Comparison of ENCODE assay signal across 8 cellular contexts in the genomic region with DNA sequence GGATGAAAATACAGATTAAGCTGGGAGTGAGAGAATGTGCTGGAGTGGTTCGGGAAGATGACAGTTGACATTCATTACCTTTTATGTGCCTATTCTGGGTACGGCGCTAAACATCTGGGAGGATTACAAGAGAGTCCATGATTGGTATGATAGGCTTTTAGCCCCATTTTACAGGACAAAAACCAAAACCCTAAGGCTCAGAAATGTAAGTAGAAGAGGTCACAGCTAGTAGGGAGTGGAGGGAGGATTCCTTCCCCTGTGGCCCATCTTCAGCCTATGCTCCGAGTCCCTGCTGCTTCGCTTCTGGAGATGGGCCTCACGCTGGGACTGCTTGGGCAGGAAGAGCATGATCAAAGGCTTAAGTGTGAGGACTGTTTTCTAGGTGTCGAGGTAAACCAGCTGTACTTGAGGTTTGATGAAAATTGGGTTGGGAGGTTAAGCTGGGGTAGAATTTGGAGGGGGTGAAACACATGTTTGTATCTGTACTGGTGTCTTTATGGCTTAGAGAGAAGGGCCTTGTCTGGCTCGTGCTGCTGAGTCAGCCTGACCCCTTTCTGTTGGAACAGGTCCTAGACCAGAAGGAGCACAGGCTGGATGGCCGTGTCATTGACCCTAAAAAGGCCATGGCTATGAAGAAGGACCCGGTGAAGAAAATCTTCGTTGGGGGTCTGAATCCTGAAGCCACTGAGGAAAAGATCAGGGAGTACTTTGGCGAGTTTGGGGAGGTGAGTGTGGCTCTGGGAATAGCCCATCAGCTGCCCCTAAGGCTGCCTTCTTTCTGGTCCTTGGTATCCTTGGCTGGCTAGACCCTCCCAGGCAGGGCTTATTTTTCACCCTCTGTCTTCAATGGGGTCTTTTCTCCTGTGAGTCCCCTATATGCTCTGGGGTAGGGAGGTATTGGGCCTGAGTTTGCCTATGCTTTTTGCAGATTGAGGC. TPM values are rescaled to one million over a fixed set of nuclear protein-coding genes. Genes with fewer than 3 reads are reported as not detected.
A peak's percentile ranks its signal among the peaks of the same experiment; 100 is the strongest.
DNase-seq lines count a peak whose midpoint lies in the region; ATAC-seq and TF ChIP-seq lines count a peak whose summit lies in the region.

No MANE protein-coding gene starts in this region.

- peaks cover 68% of the 10 kb centered on the region for H3K36me3 ChIP-seq in DOHH2 (ENCODE audit: control insufficient read depth, low read length)
- peaks cover 46% of the 10 kb centered on the region for H3K36me3 ChIP-seq in PC-9 (ENCODE audit: low read depth)

- H3K9me3 ChIP-seq in DOHH2 (ENCODE audit: control insufficient read depth, insufficient read depth, low read length) (no peaks in the 10 kb centered on the region), PC-9 (ENCODE audit: insufficient read depth, low read depth) (no peaks in the 10 kb centered on the region)

- H3K27ac ChIP-seq in DOHH2 (ENCODE audit: low read depth, low read length) (peak overlapping the region; percentile 71), PC-9 (no peak overlapping the region), epithelial cell of prostate (peak overlapping the region; percentile 82)

- H3K4me2 ChIP-seq in DOHH2 (ENCODE audit: low read length) (peak overlapping the region; percentile 90), PC-9 (peak overlapping the region; percentile 87)

- no peak for ATAC-seq in omental fat pad (ENCODE audit: low FRiP score)

- CTCF ChIA-PET in PC-9 (lab: Charles Lee) = no interaction called here

- TF ChIP-seq CTCF in DOHH2 (IDR thresholded peaks at IDR 0.05; ENCODE audit: low read depth, low read length, poor library complexity, severe bottlenecking) = no peak
- no peak for TF ChIP-seq CTCF in PC-9 (conservative IDR thresholded peaks at IDR 0.05)
- no peak for TF ChIP-seq CTCF in omental fat pad (IDR thresholded peaks at IDR 0.05)

- H3K79me2 ChIP-seq in DOHH2 (ENCODE audit: control insufficient read depth, low read length) = peaks cover 70% of the 10 kb centered on the region
- peaks cover 59% of the 10 kb centered on the region for H3K79me2 ChIP-seq in PC-9 (ENCODE audit: low read depth)

- H3K9me2 ChIP-seq in DOHH2 (replicated peaks; ENCODE audit: control insufficient read depth, low read length) (no peaks in the 10 kb centered on the region), PC-9 (ENCODE audit: insufficient read depth) (no peaks in the 10 kb centered on the region)

- H4K20me1 ChIP-seq in DOHH2 (ENCODE audit: control insufficient read depth, insufficient read depth, low read depth, low read length) = peaks cover 42% of the 10 kb centered on the region
- H4K20me1 ChIP-seq in PC-9 (ENCODE audit: insufficient read depth) = peaks cover 61% of the 10 kb centered on the region

- POLR2A ChIA-PET in PC-9 (lab: Charles Lee; ENCODE audit: unreplicated experiment) = interaction anchor here (0.6 kb wide), 1 partner anchor 654 kb away, joined by 3 read pairs; the partner anchor contains the start of gene ZNF354B

- H3K4me3 ChIP-seq in DOHH2 (ENCODE audit: low read length) (peak overlapping the region; percentile 90), PC-9 (peak overlapping the region; percentile 85)

- H3F3A ChIP-seq in DOHH2 (ENCODE audit: control insufficient read depth, insufficient read depth) (peaks cover 61% of the 10 kb centered on the region), PC-9 (ENCODE audit: insufficient read depth, low read depth) (peaks cover 73% of the 10 kb centered on the region)

- DNase-seq in PC-9 (no peak), epithelial cell of prostate (ENCODE audit: low read depth, low spot score) (no peak), omental fat pad (ENCODE audit: low spot score) (peak; percentile 21), midbrain (lab: John Stamatoyannopoulos, UW) (no peak), DMS79 (lab: John Stamatoyannopoulos, UW) (no peak), NCI-H748 treated with DMSO at 0.1 percent for 48 hours (lab: John Stamatoyannopoulos, UW) (no peak), ureter (ENCODE audit: low spot score) (no peak)

- TSS peak; percentile 50 for BruUV-seq in PC-9 (replicated peaks; lab: Mats Ljungman, UMichigan)

- H3K4me1 ChIP-seq in DOHH2 (ENCODE audit: control insufficient read depth, low read length) (peaks cover 26% of the 10 kb centered on the region), PC-9 (replicated peaks; ENCODE audit: insufficient read depth) (peaks cover 30% of the 10 kb centered on the region)

- H2AFZ ChIP-seq in PC-9 = no peak overlapping the region

- intact Hi-C loops in PC-9 (cut with micrococcal nuclease; ENCODE audit: unreplicated experiment) = no loop called here

- H3K27me3 ChIP-seq in DOHH2 (ENCODE audit: control insufficient read depth, low read length) (no peaks in the 10 kb centered on the region), PC-9 (ENCODE audit: insufficient read depth, low read depth) (no peaks in the 10 kb centered on the region)

RNA-seq across cellular contexts. Expression of gene HNRNPAB, which starts 2.1 kb away (rescaled TPM):
- total RNA-seq in PC-9 (2021) = 171 and 193 TPM in 2 replicates
- total RNA-seq in omental fat pad = 100 to 1,000 TPM in 1 of 4 donors, 10 to 100 TPM in 3; 77.2 to 204 (median 88.6) TPM
- 180 TPM for total RNA-seq in ureter

RNA-seq across cellular contexts. Expression of gene GMCL2, which starts 19.3 kb away (rescaled TPM):
- total RNA-seq in PC-9 (2021) (not detected in 2 replicates), omental fat pad (not detected), ureter (not detected)

RNA-seq across cellular contexts. Expression of gene PHYKPL, which starts 26.2 kb away (rescaled TPM):
- total RNA-seq in PC-9 (2021) (61.3 and 73.7 TPM in 2 replicates), omental fat pad (100 to 1,000 TPM in 1 of 4 donors, 10 to 100 TPM in 3; 62.3 to 104 (median 82.0) TPM), ureter (132 TPM)

RNA-seq across cellular contexts. Expression of gene NHP2, which starts 52.7 kb away (rescaled TPM):
- 221 and 229 TPM in 2 replicates for total RNA-seq in PC-9 (2021)
- 100 to 1,000 TPM; 173 to 241 (median 221) TPM for total RNA-seq in omental fat pad
- total RNA-seq in ureter = 183 TPM
